Comparison of ENCODE assay signal across 14 cellular contexts in genomic region chr7:137873979-137874378, GRCh38. TPM values are rescaled to one million over a fixed set of nuclear protein-coding genes. Genes with fewer than 3 reads are reported as not detected.
DNase-seq lines count a peak whose midpoint lies in the region; ATAC-seq and TF ChIP-seq lines count a peak whose summit lies in the region.
"Had no signal": no experiment of that assay in that cellular context is flagged by ENCODE, and none has a peak within 500 bp of the region (broad histone marks: within the 10 kb centered on the region; RNA-seq: fewer than 3 reads in every experiment).

No MANE protein-coding gene starts in this region.

- peaks cover 0 to 54% (median 3%) of the 10 kb centered on the region in 9 donors for H3K36me3 ChIP-seq in heart right ventricle
- peaks cover 4 to 44% (median 6%) of the 10 kb centered on the region in 3 donors for H3K36me3 ChIP-seq in tibial artery

- H3K9me3 ChIP-seq in heart right ventricle (peaks cover 0 to 7% (median 0%) of the 10 kb centered on the region in 11 donors), tibial artery (no peaks in the 10 kb centered on the region)

- no peak for ATAC-seq in heart right ventricle
- no peak for ATAC-seq in GM18511 (IDR thresholded peaks at IDR 0.05; ENCODE audit: unreplicated experiment)
- no peak for ATAC-seq in HG02970 (IDR thresholded peaks at IDR 0.05; ENCODE audit: low FRiP score, unreplicated experiment)
- ATAC-seq: effector memory CD8-positive, alpha-beta T cell had no signal

- no peaks in the 10 kb centered on the region for H3K27me3 Mint-ChIP-seq in osteocyte (ENCODE audit: unreplicated experiment)
- H3K27me3 Mint-ChIP-seq: activated naive CD4-positive, alpha-beta T cell treated with anti-CD3 and anti-CD28 coated beads, Interleukin-2, amount 10 ng/mL, durations not matched to agents 7 days and 5 days; effector memory CD8-positive, alpha-beta T cell; IgD-negative memory B cell had no signal

- peaks cover 49% of the 10 kb centered on the region for H3K4me1 Mint-ChIP-seq in osteocyte (ENCODE audit: unreplicated experiment)
- H3K4me1 Mint-ChIP-seq: activated naive CD4-positive, alpha-beta T cell treated with anti-CD3 and anti-CD28 coated beads, Interleukin-2, amount 10 ng/mL, durations not matched to agents 7 days and 5 days; IgD-negative memory B cell had no signal

- no peak for DNase-seq in heart right ventricle
- DNase-seq in cardiac septum (ENCODE audit: low spot score): no peak
- DNase-seq in osteocyte (ENCODE audit: extremely low spot score, unreplicated experiment): no peak
- DNase-seq in tibial artery: no peak
- no peak for DNase-seq in NCI-H345 (lab: John Stamatoyannopoulos, UW)
- DNase-seq: activated naive CD4-positive, alpha-beta T cell treated with anti-CD3 and anti-CD28 coated beads, Interleukin-2, amount 10 ng/mL, durations not matched to agents 7 days and 5 days; caudate nucleus; COR-L47; effector memory CD8-positive, alpha-beta T cell; substantia nigra had no signal

- peak overlapping the region; percentile 91 for H3K27ac Mint-ChIP-seq in osteocyte (ENCODE audit: unreplicated experiment)
- H3K27ac Mint-ChIP-seq: effector memory CD8-positive, alpha-beta T cell; IgD-negative memory B cell had no signal

- H3K4me1 ChIP-seq in heart right ventricle: peaks cover 0 to 61% (median 39%) of the 10 kb centered on the region in 9 donors
- peaks cover 0 to 69% (median 11%) of the 10 kb centered on the region in 4 donors for H3K4me1 ChIP-seq in tibial artery

- H3K27ac ChIP-seq in heart right ventricle (peak overlapping the region in 9 of 10 donors; percentile 3 to 82 (median 37)), angular gyrus (ENCODE audit: low read depth, low read length) (peak overlapping the region; percentile 25), tibial artery (peak overlapping the region; percentile 2 to 35)

- WGBS in heart right ventricle, 2 donors: 90 to 92% methylated on average over 3 of the region's 3 CpGs

- TF ChIP-seq CTCF in heart right ventricle (IDR thresholded peaks at IDR 0.05): no peak
- TF ChIP-seq CTCF in osteocyte (IDR thresholded peaks at IDR 0.05): no peak
- no peak for TF ChIP-seq CTCF in tibial artery (IDR thresholded peaks at IDR 0.05)

- no peaks in the 10 kb centered on the region for H3K27me3 ChIP-seq in heart right ventricle
- no peaks in the 10 kb centered on the region for H3K27me3 ChIP-seq in tibial artery

- peaks cover 4% of the 10 kb centered on the region for H3K9me3 Mint-ChIP-seq in osteocyte (ENCODE audit: unreplicated experiment)
- H3K9me3 Mint-ChIP-seq: activated naive CD4-positive, alpha-beta T cell treated with anti-CD3 and anti-CD28 coated beads, Interleukin-2, amount 10 ng/mL, durations not matched to agents 7 days and 5 days; effector memory CD8-positive, alpha-beta T cell had no signal

- H3K4me3 Mint-ChIP-seq in osteocyte (ENCODE audit: unreplicated experiment): no peak overlapping the region
- H3K4me3 Mint-ChIP-seq: activated naive CD4-positive, alpha-beta T cell treated with anti-CD3 and anti-CD28 coated beads, Interleukin-2, amount 10 ng/mL, durations not matched to agents 7 days and 5 days; effector memory CD8-positive, alpha-beta T cell; IgD-negative memory B cell had no signal

- intact Hi-C loops in heart right ventricle (cut with DNase I) (no loop called here), cardiac septum (cut with DNase I) (loop anchor here (10.0 kb wide), 1 partner anchor 189 kb away; no protein-coding TSS in a partner anchor), tibial artery (cut with DNase I; ENCODE audit: low total_unique reads) (no loop called here)

- H3K4me3 ChIP-seq in heart right ventricle (no peak overlapping the region), tibial artery (no peak overlapping the region)

- peaks cover 55% of the 10 kb centered on the region for H3K36me3 Mint-ChIP-seq in osteocyte (ENCODE audit: unreplicated experiment)

RNA-seq across cellular contexts. Expression of gene DGKI, which starts 27.2 kb away (rescaled TPM):
- total RNA-seq in heart right ventricle: 1 to 10 TPM in 8 of 10 donors, under 1 TPM in 2; 0.62 to 2.6 (median 1.2) TPM
- under 1 TPM; 0.16 to 0.22 TPM for polyA plus RNA-seq in heart right ventricle
- 7.5 TPM for total RNA-seq in cardiac septum
- total RNA-seq in osteocyte: 3.0 and 3.1 TPM in 2 replicates
- polyA plus RNA-seq: IgD-negative memory B cell had no signal
